1 cellular context compared by ENCODE assay signal in genomic region chr3:42084593-42084992, GRCh38.
TF ChIP-seq lines count a peak whose summit lies in the region.

No MANE protein-coding gene starts in this region.

TF ChIP-seq in GM12878, 131 proteins besides CTCF, POLR2A, EP300 and RAD21 (continued from another document):
- no peak for TF ChIP-seq BCL3 (IDR thresholded peaks at IDR 0.05; ENCODE audit: borderline replicate concordance, insufficient read depth, low read depth, low read length, poor library complexity, severe bottlenecking)
